23 cellular contexts compared by ENCODE assay signal in the genomic region with DNA sequence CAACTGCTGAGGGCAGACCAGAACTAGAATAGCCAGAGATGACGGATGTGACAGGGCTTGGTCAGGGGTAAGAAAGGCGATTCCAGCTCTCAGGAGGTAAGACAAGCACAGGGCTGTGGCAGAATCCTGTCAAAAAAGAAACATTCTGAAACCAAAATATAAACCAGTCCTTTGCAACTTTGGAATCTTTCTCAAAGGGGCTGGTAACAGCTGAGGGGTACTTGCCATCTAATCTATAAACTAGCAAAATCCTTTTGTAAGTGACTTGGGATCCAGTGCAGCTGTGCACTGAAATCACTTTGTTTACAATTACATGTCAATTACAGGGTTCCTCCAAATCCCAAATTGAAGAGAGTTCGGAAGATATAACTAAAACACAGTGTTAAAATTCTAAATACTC.
"Had no signal": no experiment of that assay in that cellular context is flagged by ENCODE, and none has a peak within 500 bp of the region (broad histone marks: within the 10 kb centered on the region; RNA-seq: fewer than 3 reads in every experiment).

No MANE protein-coding gene starts in this region.

- H3K27me3 ChIP-seq: colonic mucosa, ovary, right atrium auricular region, uterus had no signal

- H3K9me3 ChIP-seq: breast epithelium, colonic mucosa, esophagus squamous epithelium, gastroesophageal sphincter, ovary, prostate gland, right atrium auricular region, stomach, transverse colon, uterus had no signal

- FAIRE-seq: astrocyte had no signal

- H3K27ac ChIP-seq: breast epithelium, colonic mucosa, esophagus squamous epithelium, gastroesophageal sphincter, ovary, prostate gland, right atrium auricular region, stomach, transverse colon, uterus had no signal

- H3K4me1 ChIP-seq: breast epithelium, colonic mucosa, esophagus squamous epithelium, gastroesophageal sphincter, prostate gland, right atrium auricular region, transverse colon, uterus had no signal

- H3K36me3 ChIP-seq: breast epithelium, colonic mucosa, esophagus squamous epithelium, gastroesophageal sphincter, ovary, prostate gland, right atrium auricular region, stomach, transverse colon, uterus had no signal

- DNase-seq: activated CD4-positive, alpha-beta T cell treated with anti-CD3 and anti-CD28 coated beads, Interleukin-2, amount 50 U/mL, for 4 hours; activated CD8-positive, alpha-beta memory T cell treated with anti-CD3 and anti-CD28 coated beads for 24 hours; activated CD8-positive, alpha-beta memory T cell treated with anti-CD3 and anti-CD28 coated beads, Interleukin-2, amount 50 U/mL, for 4 hours; activated naive CD4-positive, alpha-beta T cell treated with Interleukin-2 at 50 U/mL for 16 hours; activated naive CD8-positive, alpha-beta T cell treated with anti-CD3 and anti-CD28 coated beads for 36 hours; activated T-cell treated with anti-CD3 and anti-CD28 coated beads, Interleukin-2, amount 50 U/mL, for 4 hours; colonic mucosa; esophagus squamous epithelium; islet precursor cell; left cardiac atrium; ovary; stimulated activated CD4-positive, alpha-beta T cell treated with anti-CD3 and anti-CD28 coated beads, Interleukin-2, amount 100 ng/mL, for 24 hours; stomach; T-helper 9 cell; transverse colon; uterus had no signal

- H3K4me3 ChIP-seq: breast epithelium, colonic mucosa, esophagus squamous epithelium, gastroesophageal sphincter, ovary, prostate gland, right atrium auricular region, stomach, transverse colon, uterus had no signal

- ATAC-seq: activated T-cell treated with anti-CD3 and anti-CD28 coated beads, Interleukin-2, amount 50 U/mL, for 4 hours; gastroesophageal sphincter; left cardiac atrium; stimulated activated memory B cell treated with anti-CD40 and anti-IgM and Interleukin-4, amounts not matched to agents 10 μg/mL and 1 μg/mL and 100 μg/mL, for 72 hours; WTC11 had no signal
